Comparison of ENCODE assay signal across 9 cellular contexts in the genomic region with DNA sequence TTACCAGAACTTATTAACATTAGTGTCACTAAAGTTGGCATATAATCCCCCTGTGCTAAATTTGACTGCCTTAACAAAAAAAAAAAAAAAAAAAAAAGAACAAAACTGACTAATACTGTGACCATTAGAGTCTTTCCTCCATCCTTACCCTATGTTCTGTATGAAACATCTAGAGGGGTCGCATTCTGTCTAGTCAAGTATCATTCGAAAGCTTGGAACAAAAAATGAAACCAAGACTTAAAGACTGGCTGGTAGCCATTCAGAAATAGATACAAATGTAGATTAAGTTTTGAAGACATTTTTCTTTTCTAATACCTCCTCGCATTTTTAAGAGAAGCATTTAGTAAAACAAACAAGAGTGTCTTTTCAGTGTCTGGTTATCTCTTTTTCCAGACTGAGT.
DNase-seq lines count a peak whose midpoint lies in the region; ATAC-seq and TF ChIP-seq lines count a peak whose summit lies in the region.
"Had no signal": no experiment of that assay in that cellular context is flagged by ENCODE, and none has a peak within 500 bp of the region (broad histone marks: within the 10 kb centered on the region; RNA-seq: fewer than 3 reads in every experiment).

No MANE protein-coding gene starts in this region.

- H3K9me3 ChIP-seq in Panc1 (ENCODE audit: control insufficient read depth, insufficient read depth, low read depth, low read length) = no peaks in the 10 kb centered on the region
- no peaks in the 10 kb centered on the region for H3K9me3 ChIP-seq in psoas muscle

- intact Hi-C loops in Panc1 (cut with micrococcal nuclease; ENCODE audit: unreplicated experiment) = no loop called here
- intact Hi-C loops in natural killer cell (cut with micrococcal nuclease) = no loop called here
- intact Hi-C loops in psoas muscle (cut with DNase I) = no loop called here
- intact Hi-C loops in dorsolateral prefrontal cortex (cut with DNase I) = no loop called here

- TF ChIP-seq CTCF in HFFc6 (IDR thresholded peaks at IDR 0.05) (no peak), Panc1 (IDR thresholded peaks at IDR 0.05) (no peak), natural killer cell (IDR thresholded peaks at IDR 0.05) (no peak), psoas muscle (IDR thresholded peaks at IDR 0.05) (no peak), nephron progenitor cell (IDR thresholded peaks at IDR 0.05) (no peak), dorsolateral prefrontal cortex (IDR thresholded peaks at IDR 0.05 in 54 of 56, conservative IDR thresholded peaks at IDR 0.05 in 2 of 56; ENCODE audit: low read depth in 1 of 56, partially characterized antibody in 56 of 56) (no peak)

- H3K36me3 ChIP-seq in Panc1 (ENCODE audit: control insufficient read depth, insufficient read depth, low read length) = no peaks in the 10 kb centered on the region; the same call in 1 of the 2 replicates
- no peaks in the 10 kb centered on the region for H3K36me3 ChIP-seq in psoas muscle (ENCODE audit: insufficient read depth in 1 of 2, low read depth in 1 of 2)

- H3K4me1 ChIP-seq in Panc1 (ENCODE audit: control insufficient read depth, insufficient read depth, low read length) = peaks cover 74% of the 10 kb centered on the region
- H3K4me1 ChIP-seq in psoas muscle = peaks cover 35% of the 10 kb centered on the region

- H3K27me3 Mint-ChIP-seq in HFFc6 (ENCODE audit: insufficient read depth) (peaks cover 2% of the 10 kb centered on the region; the same call in 1 of the 2 replicates), natural killer cell (ENCODE audit: low read depth in 2 of 2) (no peaks in the 10 kb centered on the region), nephron progenitor cell (ENCODE audit: low read depth, poor library complexity) (no peaks in the 10 kb centered on the region)

- H3K27me3 ChIP-seq in Panc1 (ENCODE audit: control insufficient read depth, insufficient read depth, low read length) (no peaks in the 10 kb centered on the region), psoas muscle (ENCODE audit: insufficient read depth in 3 of 3, low read length in 2 of 3) (no peaks in the 10 kb centered on the region), dorsolateral prefrontal cortex (no peaks in the 10 kb centered on the region)

- H3K27ac ChIP-seq in Panc1 (ENCODE audit: low read length) (peak overlapping the region; percentile 100), psoas muscle (no peak overlapping the region), dorsolateral prefrontal cortex (no peak overlapping the region)

- H3K9me3 Mint-ChIP-seq in HFFc6 (no peaks in the 10 kb centered on the region), natural killer cell (no peaks in the 10 kb centered on the region), nephron progenitor cell (no peaks in the 10 kb centered on the region)

- POLR2A ChIA-PET in Panc1 (lab: Charles Lee) = interaction anchor here (0.5 to 0.7 kb wide), 2 partner anchors 52 to 54 kb away, joined by 10 to 14 read pairs; no protein-coding TSS in a partner anchor

- peak overlapping the region in 1 of 2 experiments; percentile 25; a peak in 2 of 4 replicates for H3K4me3 ChIP-seq in Panc1 (ENCODE audit: low read depth in 2 of 2, low read length in 2 of 2)
- no peak overlapping the region for H3K4me3 ChIP-seq in psoas muscle
- no peak overlapping the region for H3K4me3 ChIP-seq in dorsolateral prefrontal cortex

- WGBS in psoas muscle, 3 donors = 81 to 93% (median 87%) methylated on average over 3 of the region's 3 CpGs

- CTCF ChIA-PET in Panc1 (lab: Charles Lee) = no interaction called here

- in situ Hi-C loops in Panc1 (cut with HindIII; ENCODE audit: low pct_unique_long_range_greater_than_20kb, low sequenced_read_pairs) = no loop called here

- peak overlapping the region; percentile 57 for H3K27ac Mint-ChIP-seq in HFFc6
- H3K27ac Mint-ChIP-seq in natural killer cell = peak overlapping the region; percentile 65 to 84
- no peak overlapping the region for H3K27ac Mint-ChIP-seq in nephron progenitor cell

- H3K4me3 Mint-ChIP-seq in HFFc6 (peak overlapping the region; percentile 15; the same call in 1 of the 2 replicates), natural killer cell (peak overlapping the region; percentile 88), nephron progenitor cell (no peak overlapping the region)

- no TSS peak for BruUV-seq in Panc1 (replicated peaks; lab: Mats Ljungman, UMichigan)

- DNase-seq in HFFc6 (no peak), Panc1 (ENCODE audit: low read depth, low spot score) (no peak), natural killer cell (no peak), psoas muscle (no peak), nephron progenitor cell (no peak), dorsolateral prefrontal cortex (no peak)
- DNase-seq: activated gamma-delta T cell treated with Interleukin-2 at 50 U/mL for 16 hours, NCI-H1092 treated with DMSO at 0.1 percent for 48 hours had no signal

- H3K4me1 Mint-ChIP-seq in HFFc6 (ENCODE audit: low read depth) = peaks cover 73% of the 10 kb centered on the region
- H3K4me1 Mint-ChIP-seq in natural killer cell = peaks cover 20 to 30% of the 10 kb centered on the region in 2 donors
- peaks cover 44% of the 10 kb centered on the region for H3K4me1 Mint-ChIP-seq in nephron progenitor cell

- ATAC-seq in GM18867 (IDR thresholded peaks at IDR 0.05; ENCODE audit: unreplicated experiment) (peak; percentile 50), Panc1 (no peak), natural killer cell (no peak), psoas muscle (no peak)

- H3K36me3 Mint-ChIP-seq in HFFc6 (ENCODE audit: low read depth) (peaks cover 33% of the 10 kb centered on the region), natural killer cell (no peaks in the 10 kb centered on the region), nephron progenitor cell (ENCODE audit: low read depth) (no peaks in the 10 kb centered on the region)
